ENCODE assay signal across 1 cellular context in the genomic region with DNA sequence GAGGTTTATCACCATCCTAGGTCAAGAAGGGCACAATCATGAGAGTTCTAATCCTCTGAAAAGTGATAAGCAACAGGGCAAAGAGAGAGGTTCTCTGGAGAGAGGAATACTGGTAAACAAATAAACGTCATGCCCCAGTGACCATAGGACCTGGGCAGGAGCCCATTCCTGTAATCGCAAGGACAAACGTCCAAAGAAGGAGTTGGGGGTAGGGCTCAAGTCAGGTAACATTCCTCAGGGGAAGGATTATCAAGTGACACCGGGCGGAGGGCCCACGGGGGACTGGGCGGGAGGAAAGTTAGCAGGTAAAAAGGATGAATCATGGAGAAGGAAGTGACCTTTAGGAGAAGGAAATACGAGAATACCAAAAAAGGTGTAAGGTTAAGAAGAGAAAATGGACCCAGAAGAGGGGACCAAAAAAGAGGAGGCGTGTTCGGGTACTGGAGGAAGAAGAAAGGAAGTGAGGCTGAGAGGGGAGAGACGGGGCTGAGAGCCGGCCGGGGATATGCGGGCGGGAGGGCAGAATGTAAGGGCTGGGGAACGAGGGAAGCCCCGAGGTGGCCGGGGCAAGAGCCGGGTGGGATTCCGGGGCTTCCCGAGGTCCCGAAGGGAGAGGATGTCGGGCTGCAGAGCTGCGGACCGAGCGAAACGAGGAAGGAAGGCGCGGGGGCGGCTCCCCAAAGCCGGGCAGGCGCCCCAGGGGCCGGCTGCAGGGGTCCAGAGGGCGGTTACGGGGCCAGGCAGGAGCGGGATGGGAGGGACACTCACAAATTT.
TF ChIP-seq lines count a peak whose summit lies in the region.

No MANE protein-coding gene starts in this region.

TF ChIP-seq in HEK293, 187 proteins besides CTCF, POLR2A, EP300 and RAD21 (continued from another document and continues in another):
- TF ChIP-seq, protein P1, sequence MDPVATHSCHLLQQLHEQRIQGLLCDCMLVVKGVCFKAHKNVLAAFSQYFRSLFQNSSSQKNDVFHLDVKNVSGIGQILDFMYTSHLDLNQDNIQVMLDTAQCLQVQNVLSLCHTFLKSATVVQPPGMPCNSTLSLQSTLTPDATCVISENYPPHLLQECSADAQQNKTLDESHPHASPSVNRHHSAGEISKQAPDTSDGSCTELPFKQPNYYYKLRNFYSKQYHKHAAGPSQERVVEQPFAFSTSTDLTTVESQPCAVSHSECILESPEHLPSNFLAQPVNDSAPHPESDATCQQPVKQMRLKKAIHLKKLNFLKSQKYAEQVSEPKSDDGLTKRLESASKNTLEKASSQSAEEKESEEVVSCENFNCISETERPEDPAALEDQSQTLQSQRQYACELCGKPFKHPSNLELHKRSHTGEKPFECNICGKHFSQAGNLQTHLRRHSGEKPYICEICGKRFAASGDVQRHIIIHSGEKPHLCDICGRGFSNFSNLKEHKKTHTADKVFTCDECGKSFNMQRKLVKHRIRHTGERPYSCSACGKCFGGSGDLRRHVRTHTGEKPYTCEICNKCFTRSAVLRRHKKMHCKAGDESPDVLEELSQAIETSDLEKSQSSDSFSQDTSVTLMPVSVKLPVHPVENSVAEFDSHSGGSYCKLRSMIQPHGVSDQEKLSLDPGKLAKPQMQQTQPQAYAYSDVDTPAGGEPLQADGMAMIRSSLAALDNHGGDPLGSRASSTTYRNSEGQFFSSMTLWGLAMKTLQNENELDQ (tag by site-specific recombination; IDR thresholded peaks at IDR 0.05; ENCODE audit: low read depth) = no peak
- TF ChIP-seq, protein P2, sequence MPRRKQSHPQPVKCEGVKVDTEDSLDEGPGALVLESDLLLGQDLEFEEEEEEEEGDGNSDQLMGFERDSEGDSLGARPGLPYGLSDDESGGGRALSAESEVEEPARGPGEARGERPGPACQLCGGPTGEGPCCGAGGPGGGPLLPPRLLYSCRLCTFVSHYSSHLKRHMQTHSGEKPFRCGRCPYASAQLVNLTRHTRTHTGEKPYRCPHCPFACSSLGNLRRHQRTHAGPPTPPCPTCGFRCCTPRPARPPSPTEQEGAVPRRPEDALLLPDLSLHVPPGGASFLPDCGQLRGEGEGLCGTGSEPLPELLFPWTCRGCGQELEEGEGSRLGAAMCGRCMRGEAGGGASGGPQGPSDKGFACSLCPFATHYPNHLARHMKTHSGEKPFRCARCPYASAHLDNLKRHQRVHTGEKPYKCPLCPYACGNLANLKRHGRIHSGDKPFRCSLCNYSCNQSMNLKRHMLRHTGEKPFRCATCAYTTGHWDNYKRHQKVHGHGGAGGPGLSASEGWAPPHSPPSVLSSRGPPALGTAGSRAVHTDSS (tag by site-specific recombination; IDR thresholded peaks at IDR 0.05) = no peak
- TF ChIP-seq SP3 (tag by site-specific recombination; IDR thresholded peaks at IDR 0.05) = peak; percentile 66
- peak; percentile 53; the same call in 1 of the 2 replicates for TF ChIP-seq ZNF76 (tag by site-specific recombination; IDR thresholded peaks at IDR 0.05; ENCODE audit: borderline replicate concordance, low read depth)
- TF ChIP-seq, protein P3, sequence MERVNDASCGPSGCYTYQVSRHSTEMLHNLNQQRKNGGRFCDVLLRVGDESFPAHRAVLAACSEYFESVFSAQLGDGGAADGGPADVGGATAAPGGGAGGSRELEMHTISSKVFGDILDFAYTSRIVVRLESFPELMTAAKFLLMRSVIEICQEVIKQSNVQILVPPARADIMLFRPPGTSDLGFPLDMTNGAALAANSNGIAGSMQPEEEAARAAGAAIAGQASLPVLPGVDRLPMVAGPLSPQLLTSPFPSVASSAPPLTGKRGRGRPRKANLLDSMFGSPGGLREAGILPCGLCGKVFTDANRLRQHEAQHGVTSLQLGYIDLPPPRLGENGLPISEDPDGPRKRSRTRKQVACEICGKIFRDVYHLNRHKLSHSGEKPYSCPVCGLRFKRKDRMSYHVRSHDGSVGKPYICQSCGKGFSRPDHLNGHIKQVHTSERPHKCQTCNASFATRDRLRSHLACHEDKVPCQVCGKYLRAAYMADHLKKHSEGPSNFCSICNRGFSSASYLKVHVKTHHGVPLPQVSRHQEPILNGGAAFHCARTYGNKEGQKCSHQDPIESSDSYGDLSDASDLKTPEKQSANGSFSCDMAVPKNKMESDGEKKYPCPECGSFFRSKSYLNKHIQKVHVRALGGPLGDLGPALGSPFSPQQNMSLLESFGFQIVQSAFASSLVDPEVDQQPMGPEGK (tag by site-specific recombination; IDR thresholded peaks at IDR 0.05) = peak; percentile 80
- no peak for TF ChIP-seq ZNF521 (tag by site-specific recombination; IDR thresholded peaks at IDR 0.05)
- TF ChIP-seq HOXD13 (CRISPR knock-in tag; IDR thresholded peaks at IDR 0.05; ENCODE audit: borderline replicate concordance) = no peak
- peak; percentile 92 for TF ChIP-seq ZFP69B (tag by site-specific recombination; IDR thresholded peaks at IDR 0.05)
- TF ChIP-seq ZNF211 (tag by site-specific recombination; IDR thresholded peaks at IDR 0.05; ENCODE audit: low read depth) = no peak
- no peak for TF ChIP-seq GLIS1 (tag by site-specific recombination; IDR thresholded peaks at IDR 0.05)
- TF ChIP-seq ZNF292 (tag by site-specific recombination; IDR thresholded peaks at IDR 0.05; ENCODE audit: borderline replicate concordance, low read depth) = no peak
- TF ChIP-seq ZNF10 (tag by site-specific recombination; IDR thresholded peaks at IDR 0.05) = no peak
- no peak for TF ChIP-seq ZNF621 (tag by site-specific recombination; IDR thresholded peaks at IDR 0.05)
- peak; percentile 66 for TF ChIP-seq ZBTB8A (tag by site-specific recombination; IDR thresholded peaks at IDR 0.05)
- TF ChIP-seq ZNF670 (tag by site-specific recombination; IDR thresholded peaks at IDR 0.05; ENCODE audit: low read depth) = no peak
- TF ChIP-seq ZNF600 (tag by site-specific recombination; IDR thresholded peaks at IDR 0.05) = 0 out of 2 replicates have a peak, but pooled peaks have one; percentile 57
- TF ChIP-seq ZXDB (tag by site-specific recombination; IDR thresholded peaks at IDR 0.05) = peak; percentile 8
- TF ChIP-seq, protein P4, sequence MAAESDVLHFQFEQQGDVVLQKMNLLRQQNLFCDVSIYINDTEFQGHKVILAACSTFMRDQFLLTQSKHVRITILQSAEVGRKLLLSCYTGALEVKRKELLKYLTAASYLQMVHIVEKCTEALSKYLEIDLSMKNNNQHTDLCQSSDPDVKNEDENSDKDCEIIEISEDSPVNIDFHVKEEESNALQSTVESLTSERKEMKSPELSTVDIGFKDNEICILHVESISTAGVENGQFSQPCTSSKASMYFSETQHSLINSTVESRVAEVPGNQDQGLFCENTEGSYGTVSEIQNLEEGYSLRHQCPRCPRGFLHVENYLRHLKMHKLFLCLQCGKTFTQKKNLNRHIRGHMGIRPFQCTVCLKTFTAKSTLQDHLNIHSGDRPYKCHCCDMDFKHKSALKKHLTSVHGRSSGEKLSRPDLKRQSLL (tag by site-specific recombination; IDR thresholded peaks at IDR 0.05) = no peak; the same call in 1 of the 2 replicates
- TF ChIP-seq, protein P5, sequence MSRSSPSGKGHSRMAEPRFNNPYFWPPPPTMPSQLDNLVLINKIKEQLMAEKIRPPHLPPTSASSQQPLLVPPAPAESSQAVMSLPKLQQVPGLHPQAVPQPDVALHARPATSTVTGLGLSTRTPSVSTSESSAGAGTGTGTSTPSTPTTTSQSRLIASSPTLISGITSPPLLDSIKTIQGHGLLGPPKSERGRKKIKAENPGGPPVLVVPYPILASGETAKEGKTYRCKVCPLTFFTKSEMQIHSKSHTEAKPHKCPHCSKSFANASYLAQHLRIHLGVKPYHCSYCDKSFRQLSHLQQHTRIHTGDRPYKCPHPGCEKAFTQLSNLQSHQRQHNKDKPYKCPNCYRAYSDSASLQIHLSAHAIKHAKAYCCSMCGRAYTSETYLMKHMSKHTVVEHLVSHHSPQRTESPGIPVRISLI (tag by site-specific recombination; IDR thresholded peaks at IDR 0.05) = peak; percentile 79; the same call in 1 of the 2 replicates
- no peak for TF ChIP-seq ZNF785 (tag by site-specific recombination; IDR thresholded peaks at IDR 0.05)
- no peak for TF ChIP-seq MYNN (tag by site-specific recombination; IDR thresholded peaks at IDR 0.05; ENCODE audit: borderline replicate concordance)
- no peak for TF ChIP-seq ZNF48 (tag by site-specific recombination; IDR thresholded peaks at IDR 0.05)
- TF ChIP-seq ZNF140 (tag by site-specific recombination; IDR thresholded peaks at IDR 0.05) = no peak
- TF ChIP-seq ZNF311 (tag by site-specific recombination; IDR thresholded peaks at IDR 0.05; ENCODE audit: borderline replicate concordance) = no peak
- TF ChIP-seq ZNF221 (tag by site-specific recombination; IDR thresholded peaks at IDR 0.05; ENCODE audit: borderline replicate concordance) = no peak
- no peak; the same call in 1 of the 2 replicates for TF ChIP-seq ZNF561 (tag by site-specific recombination; IDR thresholded peaks at IDR 0.05; ENCODE audit: borderline replicate concordance)
- TF ChIP-seq ZNF132 (tag by site-specific recombination; IDR thresholded peaks at IDR 0.05; ENCODE audit: borderline replicate concordance) = no peak
- TF ChIP-seq GLIS2 (tag by site-specific recombination; IDR thresholded peaks at IDR 0.05) = peak; percentile 87
- TF ChIP-seq ZNF157 (tag by site-specific recombination; IDR thresholded peaks at IDR 0.05) = 0 out of 2 replicates have a peak, but pooled peaks have one; percentile 18
- no peak for TF ChIP-seq ZNF146 (tag by site-specific recombination; IDR thresholded peaks at IDR 0.05)
- TF ChIP-seq, protein P6, sequence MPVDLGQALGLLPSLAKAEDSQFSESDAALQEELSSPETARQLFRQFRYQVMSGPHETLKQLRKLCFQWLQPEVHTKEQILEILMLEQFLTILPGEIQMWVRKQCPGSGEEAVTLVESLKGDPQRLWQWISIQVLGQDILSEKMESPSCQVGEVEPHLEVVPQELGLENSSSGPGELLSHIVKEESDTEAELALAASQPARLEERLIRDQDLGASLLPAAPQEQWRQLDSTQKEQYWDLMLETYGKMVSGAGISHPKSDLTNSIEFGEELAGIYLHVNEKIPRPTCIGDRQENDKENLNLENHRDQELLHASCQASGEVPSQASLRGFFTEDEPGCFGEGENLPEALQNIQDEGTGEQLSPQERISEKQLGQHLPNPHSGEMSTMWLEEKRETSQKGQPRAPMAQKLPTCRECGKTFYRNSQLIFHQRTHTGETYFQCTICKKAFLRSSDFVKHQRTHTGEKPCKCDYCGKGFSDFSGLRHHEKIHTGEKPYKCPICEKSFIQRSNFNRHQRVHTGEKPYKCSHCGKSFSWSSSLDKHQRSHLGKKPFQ (tag by site-specific recombination; IDR thresholded peaks at IDR 0.05) = 0 out of 2 replicates have a peak, but pooled peaks have one; percentile 8
- TF ChIP-seq OVOL3 (tag by site-specific recombination; IDR thresholded peaks at IDR 0.05) = no peak
- no peak for TF ChIP-seq ZNF426 (tag by site-specific recombination; IDR thresholded peaks at IDR 0.05)
- no peak; the same call in 1 of the 2 replicates for TF ChIP-seq TCF7L2 (IDR thresholded peaks at IDR 0.05; ENCODE audit: borderline replicate concordance, low read depth, low read length)
- TF ChIP-seq GFI1B (tag by site-specific recombination; IDR thresholded peaks at IDR 0.05) = no peak
- TF ChIP-seq, protein P7, sequence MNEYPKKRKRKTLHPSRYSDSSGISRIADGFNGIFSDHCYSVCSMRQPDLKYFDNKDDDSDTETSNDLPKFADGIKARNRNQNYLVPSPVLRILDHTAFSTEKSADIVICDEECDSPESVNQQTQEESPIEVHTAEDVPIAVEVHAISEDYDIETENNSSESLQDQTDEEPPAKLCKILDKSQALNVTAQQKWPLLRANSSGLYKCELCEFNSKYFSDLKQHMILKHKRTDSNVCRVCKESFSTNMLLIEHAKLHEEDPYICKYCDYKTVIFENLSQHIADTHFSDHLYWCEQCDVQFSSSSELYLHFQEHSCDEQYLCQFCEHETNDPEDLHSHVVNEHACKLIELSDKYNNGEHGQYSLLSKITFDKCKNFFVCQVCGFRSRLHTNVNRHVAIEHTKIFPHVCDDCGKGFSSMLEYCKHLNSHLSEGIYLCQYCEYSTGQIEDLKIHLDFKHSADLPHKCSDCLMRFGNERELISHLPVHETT (tag by site-specific recombination; IDR thresholded peaks at IDR 0.05) = 0 out of 2 replicates have a peak, but pooled peaks have one; percentile 31
- TF ChIP-seq ZNF19 (tag by site-specific recombination; IDR thresholded peaks at IDR 0.05; ENCODE audit: low read depth) = no peak
- TF ChIP-seq KLF1 (tag by site-specific recombination; IDR thresholded peaks at IDR 0.05) = no peak; the same call in 1 of the 2 replicates
- TF ChIP-seq ZNF549 (tag by site-specific recombination; IDR thresholded peaks at IDR 0.05) = no peak
- TF ChIP-seq GLI4 (tag by site-specific recombination; IDR thresholded peaks at IDR 0.05) = no peak
- TF ChIP-seq ZBTB17 (tag by site-specific recombination; IDR thresholded peaks at IDR 0.05) = peak; percentile 62
- TF ChIP-seq ZNF302 (tag by site-specific recombination; IDR thresholded peaks at IDR 0.05; ENCODE audit: low read depth) = no peak
- TF ChIP-seq ZNF266 (tag by site-specific recombination; IDR thresholded peaks at IDR 0.05; ENCODE audit: low read depth) = no peak
- TF ChIP-seq ZNF112 (tag by site-specific recombination; IDR thresholded peaks at IDR 0.05) = no peak
- TF ChIP-seq HOXA7 (CRISPR knock-in tag; IDR thresholded peaks at IDR 0.05; ENCODE audit: borderline replicate concordance) = no peak
- no peak for TF ChIP-seq SETDB1 (IDR thresholded peaks at IDR 0.05; ENCODE audit: insufficient read length, low read length)
- no peak for TF ChIP-seq ZNF677 (tag by site-specific recombination; IDR thresholded peaks at IDR 0.05)
- TF ChIP-seq ZBTB1 (tag by site-specific recombination; IDR thresholded peaks at IDR 0.05) = no peak
- no peak for TF ChIP-seq ZNF214 (tag by site-specific recombination; IDR thresholded peaks at IDR 0.05; ENCODE audit: borderline replicate concordance)
- no peak for TF ChIP-seq FEZF1 (tag by site-specific recombination; IDR thresholded peaks at IDR 0.05)
- TF ChIP-seq ZNF433 (tag by site-specific recombination; IDR thresholded peaks at IDR 0.05; ENCODE audit: low read depth) = no peak
- no peak for TF ChIP-seq ZNF423 (tag by site-specific recombination; IDR thresholded peaks at IDR 0.05)
- no peak for TF ChIP-seq ZNF274 (IDR thresholded peaks at IDR 0.05; ENCODE audit: low read length)
- no peak for TF ChIP-seq ZNF274 (tag by site-specific recombination; IDR thresholded peaks at IDR 0.05; ENCODE audit: borderline replicate concordance)
- TF ChIP-seq, protein P8, sequence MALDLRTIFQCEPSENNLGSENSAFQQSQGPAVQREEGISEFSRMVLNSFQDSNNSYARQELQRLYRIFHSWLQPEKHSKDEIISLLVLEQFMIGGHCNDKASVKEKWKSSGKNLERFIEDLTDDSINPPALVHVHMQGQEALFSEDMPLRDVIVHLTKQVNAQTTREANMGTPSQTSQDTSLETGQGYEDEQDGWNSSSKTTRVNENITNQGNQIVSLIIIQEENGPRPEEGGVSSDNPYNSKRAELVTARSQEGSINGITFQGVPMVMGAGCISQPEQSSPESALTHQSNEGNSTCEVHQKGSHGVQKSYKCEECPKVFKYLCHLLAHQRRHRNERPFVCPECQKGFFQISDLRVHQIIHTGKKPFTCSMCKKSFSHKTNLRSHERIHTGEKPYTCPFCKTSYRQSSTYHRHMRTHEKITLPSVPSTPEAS (tag by site-specific recombination; IDR thresholded peaks at IDR 0.05) = no peak
- no peak for TF ChIP-seq ZNF560 (tag by site-specific recombination; IDR thresholded peaks at IDR 0.05; ENCODE audit: borderline replicate concordance)
